7 cellular contexts compared by ENCODE assay signal in genomic region chr1:167936930-167937708, GRCh38. TPM values are rescaled to one million over a fixed set of nuclear protein-coding genes. Genes with fewer than 3 reads are reported as not detected.
DNase-seq lines count a peak whose midpoint lies in the region; ATAC-seq, FAIRE-seq and TF ChIP-seq lines count a peak whose summit lies in the region.

MPC2 (minus strand) TSS chr1:167937072; CDS start chr1:167935841, 1,231 bp downstream.

- H3K9me3 ChIP-seq in kidney (ENCODE audit: control insufficient read depth in 1 of 2, low read length in 2 of 2), result no peaks in the 10 kb centered on the region

- no peak for FAIRE-seq in kidney (lab: Jason Lieb, UNC)

- H3K36me3 ChIP-seq in kidney (ENCODE audit: control insufficient read depth in 1 of 2, insufficient read depth in 2 of 2, low read length in 2 of 2), result no peaks in the 10 kb centered on the region

- H3K4me3 ChIP-seq in WI38 (ENCODE audit: low read depth, low read length) (peak within 1 kb of the TSS; percentile 96), kidney (ENCODE audit: low read length in 2 of 2) (peak within 1 kb of the TSS; percentile 86 to 99)

- H3K9me3 Mint-ChIP-seq in central memory CD8-positive, alpha-beta T cell, result no peaks in the 10 kb centered on the region

- in situ Hi-C loops in GM13977 (cut with MboI; ENCODE audit: low pct_unique_long_range_greater_than_20kb, low sequenced_read_pairs, unreplicated experiment), result no loop called here

- intact Hi-C loops in kidney (cut with DNase I), result no loop called here

- ATAC-seq in HG02973 (IDR thresholded peaks at IDR 0.05; ENCODE audit: unreplicated experiment), result peak; percentile 8
- peak; percentile 12 for ATAC-seq in central memory CD8-positive, alpha-beta T cell (replicated peaks; ENCODE audit: extremely low read depth, poor library complexity, severe bottlenecking)

- peaks cover 22% of the 10 kb centered on the region for H3K36me3 Mint-ChIP-seq in central memory CD8-positive, alpha-beta T cell (ENCODE audit: insufficient read depth)

- H3K27me3 Mint-ChIP-seq in central memory CD8-positive, alpha-beta T cell, result no peaks in the 10 kb centered on the region

- peak within 1 kb of the TSS; percentile 93 to 98 for H3K9ac ChIP-seq in kidney (ENCODE audit: low read length in 2 of 2)

- H3K27ac ChIP-seq in kidney (ENCODE audit: low read depth in 2 of 2, low read length in 2 of 2), result peak within 1 kb of the TSS; percentile 95 to 99

- peak within 1 kb of the TSS; percentile 91 for H3K27ac Mint-ChIP-seq in central memory CD8-positive, alpha-beta T cell (ENCODE audit: low read depth)

- DNase-seq in GM13977 (ENCODE audit: low spot score), result peak; percentile 71
- peak; percentile 43 for DNase-seq in NCI-H2196 (lab: John Stamatoyannopoulos, UW; ENCODE audit: unreplicated experiment)
- peak; percentile 42 to 53 for DNase-seq in central memory CD8-positive, alpha-beta T cell (ENCODE audit: low spot score in 2 of 2)
- peak; percentile 87 for DNase-seq in kidney
- DNase-seq in stimulated activated CD4-positive, alpha-beta T cell treated with anti-CD3 and anti-CD28 coated beads, Interleukin-15, amount 100 ng/mL, for 1 hour (ENCODE audit: low read depth in 1 of 2, low spot score in 1 of 2), result peak; percentile 30 to 53

- H3K4me3 Mint-ChIP-seq in central memory CD8-positive, alpha-beta T cell, result peak within 1 kb of the TSS; percentile 84

- peaks cover 2 to 3% of the 10 kb centered on the region in 2 donors for H3K4me1 ChIP-seq in kidney (ENCODE audit: control insufficient read depth in 1 of 2, insufficient read depth in 1 of 2, low read depth in 1 of 2, low read length in 2 of 2)

- peaks cover 32% of the 10 kb centered on the region for H3K4me1 Mint-ChIP-seq in central memory CD8-positive, alpha-beta T cell

- no peak for TF ChIP-seq CTCF in GM13977 (IDR thresholded peaks at IDR 0.05; ENCODE audit: extremely low read depth, insufficient read depth, missing control alignments)
- no peak for TF ChIP-seq CTCF in WI38 (IDR thresholded peaks at IDR 0.05; ENCODE audit: low read depth, low read length)
- TF ChIP-seq CTCF in kidney (IDR thresholded peaks at IDR 0.05; ENCODE audit: borderline replicate concordance, extremely low read depth, insufficient read depth), result no peak

RNA-seq across cellular contexts. Expression of gene MPC2, which starts in this region (rescaled TPM):
- 127 TPM for total RNA-seq in kidney
- polyA plus RNA-seq in kidney (ENCODE audit: insufficient read depth, low read depth, low replicate concordance), result 445 TPM

Comparison
In these comparisons a context has a peak if more than half of its experiments do, and no peak if none do; other contexts are left out.
1. Peak in every context shown above with its lines: DNase-seq, ATAC-seq, H3K4me3 ChIP-seq and H3K27ac ChIP-seq.